Comparison of ENCODE assay signal across 1 cellular context in the genomic region with DNA sequence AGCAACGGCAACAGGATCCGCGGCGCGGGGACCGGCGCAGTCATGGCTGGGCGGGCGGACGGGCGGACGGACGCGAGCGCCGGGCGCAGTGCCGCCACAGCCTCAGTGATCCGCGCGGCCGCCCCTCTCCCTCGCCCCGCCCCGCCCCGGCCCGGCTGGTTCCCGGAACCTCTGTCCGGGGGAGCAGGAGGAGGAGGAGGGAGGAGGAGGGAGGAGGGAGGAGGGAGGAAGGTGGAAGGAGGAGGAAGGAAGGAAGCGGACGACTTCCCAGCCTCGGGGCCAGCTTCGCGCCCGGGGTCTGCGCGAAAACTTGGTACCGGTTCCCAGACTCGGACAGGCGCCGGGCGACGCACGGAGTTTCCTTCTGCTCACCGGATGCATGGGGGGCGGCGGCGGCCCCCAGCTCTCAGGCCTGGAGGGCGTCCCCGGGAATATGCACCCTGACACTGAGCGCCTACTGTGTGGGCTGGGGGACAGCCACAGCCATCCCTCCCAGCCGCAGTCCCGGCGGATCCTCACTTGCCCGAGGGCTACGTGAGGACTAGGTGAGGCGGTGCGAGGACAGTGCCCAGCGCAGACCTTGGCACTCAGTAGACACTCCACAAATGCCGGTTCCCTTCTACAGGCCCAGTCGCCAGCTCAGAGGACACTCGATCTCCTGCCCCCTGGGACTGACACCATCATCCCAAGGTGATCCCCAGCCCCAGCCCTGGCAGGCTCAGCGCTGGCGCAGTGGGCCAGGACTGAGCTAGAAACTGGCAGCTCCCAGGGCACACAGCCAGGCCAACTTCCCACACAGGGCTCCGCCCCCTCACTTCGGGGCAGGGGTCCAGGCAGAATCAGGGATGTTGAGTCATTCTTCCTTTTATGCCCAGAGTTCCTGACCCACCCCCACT.
TF ChIP-seq lines count a peak whose summit lies in the region.

A gene with protein sequence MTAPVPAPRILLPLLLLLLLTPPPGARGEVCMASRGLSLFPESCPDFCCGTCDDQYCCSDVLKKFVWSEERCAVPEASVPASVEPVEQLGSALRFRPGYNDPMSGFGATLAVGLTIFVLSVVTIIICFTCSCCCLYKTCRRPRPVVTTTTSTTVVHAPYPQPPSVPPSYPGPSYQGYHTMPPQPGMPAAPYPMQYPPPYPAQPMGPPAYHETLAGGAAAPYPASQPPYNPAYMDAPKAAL (minus strand): TSS at position 124 of the 896 bp plus-strand sequence. CDS start 80 bp downstream, at position 44.

TF ChIP-seq in WTC11, 78 proteins besides CTCF, POLR2A, EP300 and RAD21 (continued from another document):
- TF ChIP-seq, protein P1, sequence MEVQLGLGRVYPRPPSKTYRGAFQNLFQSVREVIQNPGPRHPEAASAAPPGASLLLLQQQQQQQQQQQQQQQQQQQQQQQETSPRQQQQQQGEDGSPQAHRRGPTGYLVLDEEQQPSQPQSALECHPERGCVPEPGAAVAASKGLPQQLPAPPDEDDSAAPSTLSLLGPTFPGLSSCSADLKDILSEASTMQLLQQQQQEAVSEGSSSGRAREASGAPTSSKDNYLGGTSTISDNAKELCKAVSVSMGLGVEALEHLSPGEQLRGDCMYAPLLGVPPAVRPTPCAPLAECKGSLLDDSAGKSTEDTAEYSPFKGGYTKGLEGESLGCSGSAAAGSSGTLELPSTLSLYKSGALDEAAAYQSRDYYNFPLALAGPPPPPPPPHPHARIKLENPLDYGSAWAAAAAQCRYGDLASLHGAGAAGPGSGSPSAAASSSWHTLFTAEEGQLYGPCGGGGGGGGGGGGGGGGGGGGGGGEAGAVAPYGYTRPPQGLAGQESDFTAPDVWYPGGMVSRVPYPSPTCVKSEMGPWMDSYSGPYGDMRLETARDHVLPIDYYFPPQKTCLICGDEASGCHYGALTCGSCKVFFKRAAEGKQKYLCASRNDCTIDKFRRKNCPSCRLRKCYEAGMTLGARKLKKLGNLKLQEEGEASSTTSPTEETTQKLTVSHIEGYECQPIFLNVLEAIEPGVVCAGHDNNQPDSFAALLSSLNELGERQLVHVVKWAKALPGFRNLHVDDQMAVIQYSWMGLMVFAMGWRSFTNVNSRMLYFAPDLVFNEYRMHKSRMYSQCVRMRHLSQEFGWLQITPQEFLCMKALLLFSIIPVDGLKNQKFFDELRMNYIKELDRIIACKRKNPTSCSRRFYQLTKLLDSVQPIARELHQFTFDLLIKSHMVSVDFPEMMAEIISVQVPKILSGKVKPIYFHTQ (CRISPR knock-in tag; IDR thresholded peaks at IDR 0.05), result no peak
- TF ChIP-seq TEAD1 (CRISPR knock-in tag; IDR thresholded peaks at IDR 0.05) (no peak), CBFB (CRISPR knock-in tag; IDR thresholded peaks at IDR 0.05; ENCODE audit: low read depth) (no peak), ZBTB21 (CRISPR knock-in tag; IDR thresholded peaks at IDR 0.05; ENCODE audit: borderline replicate concordance) (no peak), ZNF423 (CRISPR knock-in tag; IDR thresholded peaks at IDR 0.05) (no peak), PRRX2 (CRISPR knock-in tag; IDR thresholded peaks at IDR 0.05) (no peak), NFATC4 (CRISPR knock-in tag; IDR thresholded peaks at IDR 0.05) (no peak), RELA (CRISPR knock-in tag; IDR thresholded peaks at IDR 0.05; ENCODE audit: borderline replicate concordance) (0 out of 2 replicates have a peak, but pooled peaks have one; percentile 28), TP53 (CRISPR knock-in tag; IDR thresholded peaks at IDR 0.05) (no peak), GRHL2 (CRISPR knock-in tag; IDR thresholded peaks at IDR 0.05; ENCODE audit: insufficient replicate concordance, severe bottlenecking) (no peak), ZNF263 (CRISPR knock-in tag; IDR thresholded peaks at IDR 0.05; ENCODE audit: low read depth) (peak; percentile 98)
- TF ChIP-seq, protein P2, sequence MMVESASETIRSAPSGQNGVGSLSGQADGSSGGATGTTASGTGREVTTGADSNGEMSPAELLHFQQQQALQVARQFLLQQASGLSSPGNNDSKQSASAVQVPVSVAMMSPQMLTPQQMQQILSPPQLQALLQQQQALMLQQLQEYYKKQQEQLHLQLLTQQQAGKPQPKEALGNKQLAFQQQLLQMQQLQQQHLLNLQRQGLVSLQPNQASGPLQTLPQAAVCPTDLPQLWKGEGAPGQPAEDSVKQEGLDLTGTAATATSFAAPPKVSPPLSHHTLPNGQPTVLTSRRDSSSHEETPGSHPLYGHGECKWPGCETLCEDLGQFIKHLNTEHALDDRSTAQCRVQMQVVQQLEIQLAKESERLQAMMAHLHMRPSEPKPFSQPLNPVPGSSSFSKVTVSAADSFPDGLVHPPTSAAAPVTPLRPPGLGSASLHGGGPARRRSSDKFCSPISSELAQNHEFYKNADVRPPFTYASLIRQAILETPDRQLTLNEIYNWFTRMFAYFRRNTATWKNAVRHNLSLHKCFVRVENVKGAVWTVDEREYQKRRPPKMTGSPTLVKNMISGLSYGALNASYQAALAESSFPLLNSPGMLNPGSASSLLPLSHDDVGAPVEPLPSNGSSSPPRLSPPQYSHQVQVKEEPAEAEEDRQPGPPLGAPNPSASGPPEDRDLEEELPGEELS (CRISPR knock-in tag; IDR thresholded peaks at IDR 0.05), result no peak; the same call in 1 of the 2 replicates
- TF ChIP-seq, protein P3, sequence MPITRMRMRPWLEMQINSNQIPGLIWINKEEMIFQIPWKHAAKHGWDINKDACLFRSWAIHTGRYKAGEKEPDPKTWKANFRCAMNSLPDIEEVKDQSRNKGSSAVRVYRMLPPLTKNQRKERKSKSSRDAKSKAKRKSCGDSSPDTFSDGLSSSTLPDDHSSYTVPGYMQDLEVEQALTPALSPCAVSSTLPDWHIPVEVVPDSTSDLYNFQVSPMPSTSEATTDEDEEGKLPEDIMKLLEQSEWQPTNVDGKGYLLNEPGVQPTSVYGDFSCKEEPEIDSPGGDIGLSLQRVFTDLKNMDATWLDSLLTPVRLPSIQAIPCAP (CRISPR knock-in tag; IDR thresholded peaks at IDR 0.05), result no peak
